ENCODE assay signal across 8 cellular contexts in the genomic region with DNA sequence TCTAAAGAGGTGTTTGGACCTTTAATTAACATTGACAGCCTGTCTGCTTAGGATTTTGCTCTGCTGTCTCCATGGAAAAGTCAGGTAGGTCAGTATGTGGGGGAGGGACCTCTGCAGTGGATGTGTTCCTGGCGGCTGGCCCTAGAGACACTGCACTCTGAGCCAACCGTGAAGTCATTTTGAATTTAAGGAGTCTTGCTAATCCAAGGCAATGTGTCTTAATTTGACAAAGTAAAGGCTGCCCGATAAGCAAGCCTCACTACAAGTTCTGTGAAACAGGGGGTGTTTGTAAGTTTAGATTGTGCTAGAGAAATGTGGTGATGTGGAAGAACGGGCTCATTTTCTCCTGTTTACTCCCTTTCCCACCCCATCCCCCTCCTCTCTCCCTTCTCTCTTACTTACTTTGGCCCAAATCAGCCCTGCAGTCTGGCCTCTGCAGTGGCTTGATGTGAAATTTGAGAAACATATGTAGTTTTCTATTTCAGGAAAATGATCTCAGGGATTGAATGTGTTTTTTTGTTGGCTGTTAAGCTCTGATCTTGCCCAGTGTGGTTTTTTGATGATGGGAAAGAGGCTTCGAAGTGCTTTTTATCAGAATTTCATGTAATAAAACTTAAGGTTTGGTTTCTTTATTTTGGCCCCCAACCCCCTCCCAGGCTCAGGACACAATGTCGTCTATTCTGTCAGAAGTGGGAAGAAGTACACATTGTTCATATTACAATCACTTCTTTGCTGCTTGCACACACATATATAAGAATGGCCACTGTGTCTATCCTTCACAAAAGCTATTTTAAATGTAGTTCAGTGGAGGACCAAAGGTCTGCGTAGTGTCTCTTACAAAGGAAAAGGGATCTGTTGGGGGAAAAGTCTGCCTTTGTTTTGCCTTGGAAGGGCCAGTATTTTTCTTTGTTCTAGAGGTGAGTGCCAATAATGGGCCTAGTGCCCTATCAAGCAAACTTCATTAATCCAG.
DNase-seq lines count a peak whose midpoint lies in the region; ATAC-seq and TF ChIP-seq lines count a peak whose summit lies in the region.

No MANE protein-coding gene starts in this region.

- no peak for ATAC-seq in HG02588 (IDR thresholded peaks at IDR 0.05; ENCODE audit: unreplicated experiment)
- no peak for ATAC-seq in GM21381 (IDR thresholded peaks at IDR 0.05; ENCODE audit: unreplicated experiment)

- peak overlapping the region in 1 of 2 donors; percentile 13 for H3K4me3 ChIP-seq in foreskin fibroblast (ENCODE audit: low read depth in 1 of 2, low read length in 2 of 2)

- TF ChIP-seq CTCF in foreskin fibroblast (IDR thresholded peaks at IDR 0.05; ENCODE audit: low read depth, low read length), result no peak

- DNase-seq in ELF-1 (ENCODE audit: low read depth, low spot score) (peak; percentile 44), RPMI7951 (ENCODE audit: low read depth) (peak; percentile 81), foreskin fibroblast (peak; percentile 73 to 82), nucleus accumbens (lab: John Stamatoyannopoulos, UW) (peak in 32 of 56 donors; percentile 1 to 52 (median 22))
- no peak for DNase-seq in activated naive CD4-positive, alpha-beta T cell treated with Interleukin-2 at 50 U/mL for 16 hours
- no peak for DNase-seq in central memory CD4-positive, alpha-beta T cell

Comparison
In these comparisons a context has a peak if more than half of its experiments do, and no peak if none do; other contexts are left out.
1. DNase-seq: peak in ELF-1 (single experiment), RPMI7951 (single experiment), foreskin fibroblast (2 of 2) and nucleus accumbens (32 of 56); none in activated naive CD4-positive, alpha-beta T cell treated with Interleukin-2 at 50 U/mL for 16 hours (single experiment) and central memory CD4-positive, alpha-beta T cell (single experiment).